In genomic region chr7:94393251-94393758, GRCh38 we compare ENCODE assay signal across 1 cellular context.
TF ChIP-seq lines count a peak whose summit lies in the region.

No MANE protein-coding gene starts in this region.

TF ChIP-seq in IMR-90, 13 proteins besides CTCF, POLR2A, EP300 and RAD21 (continued from another document):
- TF ChIP-seq MXI1 (IDR thresholded peaks at IDR 0.05; ENCODE audit: borderline replicate concordance, low read depth, low read length) = no peak
